In the genomic region with DNA sequence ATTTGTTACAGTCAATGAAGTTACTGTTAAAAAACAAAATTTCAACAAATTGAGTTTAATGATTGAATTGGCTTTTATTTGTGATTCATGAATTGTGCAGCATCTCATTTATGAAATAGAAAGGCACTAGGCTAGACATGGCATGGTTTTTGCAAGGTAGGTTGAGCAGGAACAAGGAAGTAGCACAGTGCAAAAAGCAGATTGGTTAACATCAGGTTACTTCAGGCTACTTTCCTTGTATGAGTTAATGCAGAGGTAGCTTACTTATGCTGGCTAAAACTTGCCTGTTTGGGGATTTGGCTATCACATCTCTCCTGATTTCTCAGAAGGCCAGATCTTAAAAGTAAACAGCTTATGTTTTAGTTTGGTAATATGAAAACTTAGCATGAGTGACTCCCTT, we compare ENCODE assay signal across 18 cellular contexts. TPM values are rescaled to one million over a fixed set of nuclear protein-coding genes. Genes with fewer than 3 reads are reported as not detected.
DNase-seq lines count a peak whose midpoint lies in the region; ATAC-seq and TF ChIP-seq lines count a peak whose summit lies in the region.
"Had no signal": no experiment of that assay in that cellular context is flagged by ENCODE, and none has a peak within 500 bp of the region (broad histone marks: within the 10 kb centered on the region; RNA-seq: fewer than 3 reads in every experiment).

No MANE protein-coding gene starts in this region.

- TF ChIP-seq CTCF in Loucy (conservative IDR thresholded peaks at IDR 0.05; ENCODE audit: low read length) (no peak), epithelial cell of esophagus (IDR thresholded peaks at IDR 0.05; ENCODE audit: insufficient read depth, low read depth, low read length, missing control alignments) (no peak), upper lobe of left lung (IDR thresholded peaks at IDR 0.05) (no peak)

- H3K9ac ChIP-seq in Loucy (ENCODE audit: low read depth, low read length, poor library complexity, severe bottlenecking) = no peak overlapping the region
- H3K9ac ChIP-seq: BLaER1 treated with 17β-estradiol and CSF1 and Interleukin-3, amounts not matched to agents 10 nM and 100 nM had no signal

- no peak overlapping the region for H3K4me2 ChIP-seq in Loucy (ENCODE audit: low read depth, low read length, poor library complexity, severe bottlenecking)
- H3K4me2 ChIP-seq: BLaER1 treated with 17β-estradiol and CSF1 and Interleukin-3, amounts not matched to agents 10 nM and 100 nM had no signal

- peak; percentile 54 for ATAC-seq in left colon
- no peak for ATAC-seq in upper lobe of left lung (ENCODE audit: low FRiP score in 2 of 2)

- TF ChIP-seq POLR2A in upper lobe of left lung (IDR thresholded peaks at IDR 0.05) = no peak

- no peaks in the 10 kb centered on the region for H3K9me2 ChIP-seq in Loucy (replicated peaks; ENCODE audit: low read depth, low read length)

- intact Hi-C loops in left colon (cut with DNase I, micrococcal nuclease) = no loop called here

- H2AFZ ChIP-seq in Loucy (ENCODE audit: low read length) = peak overlapping the region; percentile 3; the same call in 1 of the 2 replicates

- H3K9me3 ChIP-seq in Loucy (ENCODE audit: insufficient read depth, low read depth, low read length) (no peaks in the 10 kb centered on the region), upper lobe of left lung (no peaks in the 10 kb centered on the region)

- TF ChIP-seq EP300 in upper lobe of left lung (IDR thresholded peaks at IDR 0.05) = no peak

- H3K79me2 ChIP-seq in Loucy (ENCODE audit: insufficient read depth, low read length) = no peaks in the 10 kb centered on the region

- DNase-seq in DMS53 (lab: John Stamatoyannopoulos, UW) = peak; percentile 41
- peak; percentile 33 for DNase-seq in epithelial cell of esophagus (ENCODE audit: low read depth)
- DNase-seq in left colon = no peak
- DNase-seq in epidermal melanocyte (ENCODE audit: insufficient read length, low spot score) = no peak
- no peak for DNase-seq in NCI-H1436 treated with DMSO at 0.1 percent for 48 hours (lab: John Stamatoyannopoulos, UW)
- no peak for DNase-seq in upper lobe of left lung
- no peak for DNase-seq in hippocampal formation (lab: John Stamatoyannopoulos, UW)
- DNase-seq: CD4-positive, alpha-beta T cell; CD8-positive, alpha-beta memory T cell; DMS 273 treated with DMSO at 0.1 percent for 48 hours; DND-41; GOT3; H7; HCEC 1CT had no signal

- H3K4me1 ChIP-seq in Loucy (ENCODE audit: insufficient read depth, low read length, poor library complexity, severe bottlenecking) (no peaks in the 10 kb centered on the region), upper lobe of left lung (no peaks in the 10 kb centered on the region)

- H3K4me3 ChIP-seq in Loucy (ENCODE audit: low read length, poor library complexity, severe bottlenecking) = no peak overlapping the region
- H3K4me3 ChIP-seq in epithelial cell of esophagus (ENCODE audit: low read length) = no peak overlapping the region
- no peak overlapping the region for H3K4me3 ChIP-seq in upper lobe of left lung
- H3K4me3 ChIP-seq: BLaER1 treated with 17β-estradiol and CSF1 and Interleukin-3, amounts not matched to agents 10 nM and 100 nM had no signal

- no peaks in the 10 kb centered on the region for H3F3A ChIP-seq in Loucy (ENCODE audit: low read depth)

- H3K36me3 ChIP-seq in Loucy (ENCODE audit: insufficient read depth, low read length) (no peaks in the 10 kb centered on the region), upper lobe of left lung (no peaks in the 10 kb centered on the region)
- H3K36me3 ChIP-seq: BLaER1 treated with 17β-estradiol and CSF1 and Interleukin-3, amounts not matched to agents 10 nM and 100 nM had no signal

- H4K20me1 ChIP-seq in Loucy (ENCODE audit: insufficient read depth, low read length, poor library complexity, severe bottlenecking) = no peaks in the 10 kb centered on the region
- H4K20me1 ChIP-seq: BLaER1 treated with 17β-estradiol and CSF1 and Interleukin-3, amounts not matched to agents 10 nM and 100 nM had no signal

- H3K27me3 ChIP-seq in Loucy (ENCODE audit: insufficient read depth, low read length, poor library complexity, severe bottlenecking) (no peaks in the 10 kb centered on the region), upper lobe of left lung (no peaks in the 10 kb centered on the region)
- H3K27me3 ChIP-seq: BLaER1 treated with 17β-estradiol and CSF1 and Interleukin-3, amounts not matched to agents 10 nM and 100 nM had no signal

- H3K27ac ChIP-seq in upper lobe of left lung = no peak overlapping the region
- H3K27ac ChIP-seq: 22Rv1; BLaER1 treated with 17β-estradiol and CSF1 and Interleukin-3, amounts not matched to agents 10 nM and 100 nM had no signal

RNA-seq across cellular contexts. Expression of a gene that starts 23.0 kb away (rescaled TPM):
- total RNA-seq in left colon = under 1 TPM; 0.40 to 0.61 TPM
- 1 to 10 TPM in 1 of 6 donors, under 1 TPM in 3, not detected in 2; 0.40 to 1.4 (median 0.62) TPM for total RNA-seq in upper lobe of left lung
- total RNA-seq: B cell; CD4-positive, alpha-beta T cell had no signal

RNA-seq across cellular contexts. Expression of a gene that starts 54.6 kb away (rescaled TPM):
- total RNA-seq in left colon (10 to 100 TPM; 15.1 to 16.9 TPM), upper lobe of left lung (10 to 100 TPM in 4 of 6 donors, 1 to 10 TPM in 2; 9.2 to 20.2 (median 14.8) TPM)

Comparison
In these comparisons a context has a peak if more than half of its experiments do, and no peak if none do; other contexts are left out.
1. DNase-seq: peak in DMS53 (single experiment) and epithelial cell of esophagus (single experiment); none in left colon (0 of 2), epidermal melanocyte (single experiment), NCI-H1436 treated with DMSO at 0.1 percent for 48 hours (single experiment), upper lobe of left lung (0 of 2) and hippocampal formation (0 of 2).